ENCODE assay signal across 18 cellular contexts in the genomic region with DNA sequence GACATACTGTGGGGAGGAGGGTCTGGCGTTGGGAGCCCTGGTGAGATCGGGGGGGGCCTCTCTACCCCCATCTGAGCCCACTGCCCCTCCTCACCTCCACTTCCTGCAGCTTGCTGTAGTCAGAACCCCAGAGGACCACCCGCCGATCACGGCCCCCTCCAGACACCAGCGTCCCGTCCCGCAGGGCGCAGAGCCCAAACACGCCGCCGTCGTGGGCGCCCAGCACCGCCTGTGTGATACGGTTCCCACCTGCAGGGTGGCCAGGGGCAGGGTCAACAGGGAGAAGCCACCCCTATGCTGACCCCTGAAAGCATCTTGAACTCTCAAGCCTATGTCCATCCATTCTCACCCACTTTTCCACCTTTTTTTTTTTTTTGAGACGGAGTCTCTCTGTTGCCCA. TPM values are rescaled to one million over a fixed set of nuclear protein-coding genes. Genes with fewer than 3 reads are reported as not detected.
DNase-seq lines count a peak whose midpoint lies in the region; ATAC-seq and TF ChIP-seq lines count a peak whose summit lies in the region.
"Had no signal": no experiment of that assay in that cellular context is flagged by ENCODE, and none has a peak within 500 bp of the region (broad histone marks: within the 10 kb centered on the region; RNA-seq: fewer than 3 reads in every experiment).

No MANE protein-coding gene starts in this region.

- H3K4me3 ChIP-seq in H7 (ENCODE audit: insufficient read depth, low read depth, low read length): no peak overlapping the region
- H3K4me3 ChIP-seq in upper lobe of left lung: no peak overlapping the region
- H3K4me3 ChIP-seq in naive thymus-derived CD4-positive, alpha-beta T cell (ENCODE audit: low read length): no peak overlapping the region
- H3K4me3 ChIP-seq: GM23248 had no signal

- no peaks in the 10 kb centered on the region for H3K9me3 Mint-ChIP-seq in naive thymus-derived CD4-positive, alpha-beta T cell
- H3K9me3 Mint-ChIP-seq: CD8-positive, alpha-beta memory T cell had no signal

- TF ChIP-seq CTCF in RWPE1 (conservative IDR thresholded peaks at IDR 0.05; ENCODE audit: low read depth): no peak
- no peak for TF ChIP-seq CTCF in upper lobe of left lung (IDR thresholded peaks at IDR 0.05)

- POLR2A ChIA-PET in RWPE1 (lab: Yijun Ruan, JAX; ENCODE audit: low non-redundant PET): no interaction called here
- POLR2A ChIA-PET in naive thymus-derived CD4-positive, alpha-beta T cell (lab: Charles Lee): no interaction called here

- CTCF ChIA-PET in RWPE1 (lab: Yijun Ruan, JAX): no interaction called here
- CTCF ChIA-PET in naive thymus-derived CD4-positive, alpha-beta T cell (lab: Charles Lee): no interaction called here

- no peaks in the 10 kb centered on the region for H3K27me3 Mint-ChIP-seq in naive thymus-derived CD4-positive, alpha-beta T cell
- H3K27me3 Mint-ChIP-seq: CD4-positive, CD25-positive, alpha-beta regulatory T cell; CD8-positive, alpha-beta memory T cell; IgD-negative memory B cell had no signal

- TF ChIP-seq EP300 in upper lobe of left lung (IDR thresholded peaks at IDR 0.05): no peak

- H3K4me1 Mint-ChIP-seq in naive thymus-derived CD4-positive, alpha-beta T cell: peaks cover 0 to 4% (median 0%) of the 10 kb centered on the region in 7 donors
- H3K4me1 Mint-ChIP-seq: IgD-negative memory B cell had no signal

- peaks cover 0 to 1% (median 0%) of the 10 kb centered on the region in 4 donors for H3K4me1 ChIP-seq in upper lobe of left lung
- no peaks in the 10 kb centered on the region for H3K4me1 ChIP-seq in naive thymus-derived CD4-positive, alpha-beta T cell (ENCODE audit: control insufficient read depth in 2 of 2, insufficient read depth in 2 of 2, low read length in 2 of 2)

- peak; percentile 44 for DNase-seq in H7
- DNase-seq in RWPE1 (ENCODE audit: low spot score): no peak
- peak; percentile 3 for DNase-seq in epidermal melanocyte (ENCODE audit: insufficient read length, low spot score)
- DNase-seq in upper lobe of left lung: no peak
- no peak for DNase-seq in naive thymus-derived CD4-positive, alpha-beta T cell
- no peak for DNase-seq in NCI-H2107 treated with DMSO at 0.1 percent for 48 hours (lab: John Stamatoyannopoulos, UW; ENCODE audit: unreplicated experiment)
- DNase-seq: ACHN; BE2C; C1 segment of cervical spinal cord; CD4-positive, CD25-positive, alpha-beta regulatory T cell; CD8-positive, alpha-beta memory T cell; COR-L47; GM23248; HCEC 1CT had no signal

- intact Hi-C loops in naive thymus-derived CD4-positive, alpha-beta T cell (cut with micrococcal nuclease): no loop called here

- H3K27ac Mint-ChIP-seq in naive thymus-derived CD4-positive, alpha-beta T cell: no peak overlapping the region
- H3K27ac Mint-ChIP-seq: IgD-negative memory B cell had no signal

- H3K4me3 Mint-ChIP-seq in naive thymus-derived CD4-positive, alpha-beta T cell: no peak overlapping the region
- H3K4me3 Mint-ChIP-seq: CD4-positive, CD25-positive, alpha-beta regulatory T cell; CD8-positive, alpha-beta memory T cell had no signal

- H3K27me3 ChIP-seq in H7 (ENCODE audit: control insufficient read depth, insufficient read depth, low read length) (no peaks in the 10 kb centered on the region), upper lobe of left lung (no peaks in the 10 kb centered on the region)
- H3K27me3 ChIP-seq in naive thymus-derived CD4-positive, alpha-beta T cell (ENCODE audit: control insufficient read depth in 2 of 2, insufficient read depth in 2 of 2, low read length in 2 of 2): no peaks in the 10 kb centered on the region
- H3K27me3 ChIP-seq: BE2C had no signal

- peaks cover 13 to 38% (median 15%) of the 10 kb centered on the region in 5 donors for H3K36me3 Mint-ChIP-seq in naive thymus-derived CD4-positive, alpha-beta T cell

- H3K27ac ChIP-seq in RWPE1 (peak overlapping the region; percentile 42), upper lobe of left lung (no peak overlapping the region)
- no peak overlapping the region for H3K27ac ChIP-seq in naive thymus-derived CD4-positive, alpha-beta T cell (ENCODE audit: low read depth, low read length)
- H3K27ac ChIP-seq: GM23248 had no signal

- no peak for TF ChIP-seq POLR2A in upper lobe of left lung (IDR thresholded peaks at IDR 0.05)

- ATAC-seq in upper lobe of left lung (ENCODE audit: low FRiP score in 2 of 2) (peak; percentile 16 to 34), HG03196 (IDR thresholded peaks at IDR 0.05; ENCODE audit: unreplicated experiment) (no peak)
- ATAC-seq in naive thymus-derived CD4-positive, alpha-beta T cell: no peak
- ATAC-seq: HepG2 had no signal

- no peaks in the 10 kb centered on the region for H3K9me3 ChIP-seq in upper lobe of left lung
- H3K9me3 ChIP-seq in naive thymus-derived CD4-positive, alpha-beta T cell (ENCODE audit: control insufficient read depth in 2 of 3, low read length in 3 of 3): no peaks in the 10 kb centered on the region
- H3K9me3 ChIP-seq: BE2C had no signal

- H3K36me3 ChIP-seq in H7 (replicated peaks; ENCODE audit: control insufficient read depth, insufficient read depth, low read length): peaks cover 2% of the 10 kb centered on the region
- H3K36me3 ChIP-seq in upper lobe of left lung: peaks cover 14 to 91% (median 51%) of the 10 kb centered on the region in 4 donors
- peaks cover 0 to 78% (median 0%) of the 10 kb centered on the region in 3 experiments for H3K36me3 ChIP-seq in naive thymus-derived CD4-positive, alpha-beta T cell (ENCODE audit: control insufficient read depth in 2 of 3, insufficient read depth in 3 of 3, low read length in 3 of 3)
- H3K36me3 ChIP-seq: BE2C had no signal

- WGBS in upper lobe of left lung, 2 donors: 92 to 98% methylated on average over 15 to 17 of the region's 17 CpGs

RNA-seq across cellular contexts. Expression of a gene that starts 17.8 kb away (rescaled TPM):
- total RNA-seq in H7 (2014; rRNA removed; shearing (Covaris generic)): 42.5 and 48.6 TPM in 2 replicates
- 10 to 100 TPM; 34.1 to 70.2 (median 48.2) TPM for total RNA-seq in upper lobe of left lung
- total RNA-seq in naive thymus-derived CD4-positive, alpha-beta T cell: 100 to 1,000 TPM in 1 of 5 experiments, 10 to 100 TPM in 4; 57.4 to 128 (median 58.6) TPM
- polyA plus RNA-seq in naive thymus-derived CD4-positive, alpha-beta T cell: 10 to 100 TPM; 11.3 to 17.5 TPM

RNA-seq across cellular contexts. Expression of a gene that starts 19.4 kb away (rescaled TPM):
- total RNA-seq in H7 (2014; rRNA removed; shearing (Covaris generic)): 0.07 and 0.41 TPM in 2 replicates
- total RNA-seq in upper lobe of left lung: 10 to 100 TPM in 2 of 6 donors, 1 to 10 TPM in 4; 1.0 to 22.1 (median 6.8) TPM
- not detected for total RNA-seq in naive thymus-derived CD4-positive, alpha-beta T cell
- polyA plus RNA-seq in naive thymus-derived CD4-positive, alpha-beta T cell: not detected
- total RNA-seq: CD4-positive, CD25-positive, alpha-beta regulatory T cell; CD8-positive, alpha-beta memory T cell; H4; HepG2 had no signal
- polyA plus RNA-seq: CD4-positive, CD25-positive, alpha-beta regulatory T cell; CD8-positive, alpha-beta memory T cell; IgD-negative memory B cell had no signal

RNA-seq across cellular contexts. Expression of a gene that starts 36.8 kb away (rescaled TPM):
- total RNA-seq in H7 (2014; rRNA removed; shearing (Covaris generic)): 12.6 and 14.2 TPM in 2 replicates
- total RNA-seq in upper lobe of left lung: 10 to 100 TPM in 5 of 6 donors, 1 to 10 TPM in 1; 9.9 to 14.3 (median 12.7) TPM
- total RNA-seq in naive thymus-derived CD4-positive, alpha-beta T cell: 10 to 100 TPM in 1 of 5 experiments, 1 to 10 TPM in 4; 7.8 to 14.3 (median 9.0) TPM
- polyA plus RNA-seq in naive thymus-derived CD4-positive, alpha-beta T cell: 10 to 100 TPM in 1 of 2 donors, 1 to 10 TPM in 1; 9.2 to 26.1 TPM

RNA-seq across cellular contexts. Expression of a gene that starts 46.6 kb away (rescaled TPM):
- 0.81 TPM in 1 of 2 replicates, not detected in the other for total RNA-seq in H7 (2014; rRNA removed; shearing (Covaris generic))
- total RNA-seq in upper lobe of left lung: 10 to 100 TPM in 1 of 6 donors, 1 to 10 TPM in 5; 2.9 to 17.8 (median 6.0) TPM
- total RNA-seq in naive thymus-derived CD4-positive, alpha-beta T cell: 1 to 10 TPM; 4.6 to 7.4 (median 6.0) TPM
- polyA plus RNA-seq in naive thymus-derived CD4-positive, alpha-beta T cell: under 1 TPM in 1 of 2 donors, not detected in 1; 0.15 TPM
- total RNA-seq: GM23248, H4 had no signal
- polyA plus RNA-seq: GM23248, IgD-negative memory B cell had no signal

Comparison
In these comparisons a context has a peak if more than half of its experiments do, and no peak if none do; other contexts are left out.
1. DNase-seq: peak in H7 (single experiment) and epidermal melanocyte (single experiment); none in RWPE1 (single experiment), upper lobe of left lung (0 of 2), naive thymus-derived CD4-positive, alpha-beta T cell (0 of 9) and NCI-H2107 treated with DMSO at 0.1 percent for 48 hours (single experiment).
2. ATAC-seq: peak in upper lobe of left lung (2 of 2); none in naive thymus-derived CD4-positive, alpha-beta T cell (single experiment) and HG03196 (single experiment).